Comparison of ENCODE assay signal across 21 cellular contexts in the genomic region with DNA sequence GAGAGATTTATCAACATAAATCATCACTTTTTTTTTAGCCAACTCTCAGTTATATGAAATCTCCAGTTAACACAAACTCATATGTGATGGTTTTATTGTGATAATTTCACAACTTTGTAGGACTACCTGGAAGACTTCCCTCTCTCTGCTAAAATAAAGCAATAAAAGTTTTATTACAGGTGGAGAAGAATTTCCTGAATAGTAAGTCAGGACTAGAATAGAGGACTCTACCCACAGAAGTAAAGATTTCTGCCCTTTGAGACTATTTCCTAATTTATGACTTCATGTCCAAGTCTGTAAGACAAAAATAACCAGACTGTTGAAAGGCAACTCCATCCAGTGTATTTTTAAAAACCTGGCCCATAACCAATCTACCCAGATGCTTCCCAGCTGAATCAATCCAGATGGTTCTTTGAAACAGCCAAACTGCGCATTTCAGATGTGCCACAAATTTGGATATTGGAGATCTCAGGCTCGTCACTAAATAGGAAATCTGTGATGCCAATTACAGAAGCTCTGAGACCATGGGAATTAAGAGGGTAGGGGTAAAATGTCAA.
"Had no signal": no experiment of that assay in that cellular context is flagged by ENCODE, and none has a peak within 500 bp of the region (broad histone marks: within the 10 kb centered on the region; RNA-seq: fewer than 3 reads in every experiment).

No MANE protein-coding gene starts in this region.

- H3K4me3 ChIP-seq: adrenal gland, colonic mucosa, esophagus squamous epithelium, sigmoid colon, testis had no signal

- H3K9me3 Mint-ChIP-seq: activated CD4-positive, alpha-beta memory T cell treated with anti-CD3 and anti-CD28 coated beads, Interleukin-2, amount 10 ng/mL, durations not matched to agents 7 days and 5 days had no signal

- H3K27ac Mint-ChIP-seq: activated CD4-positive, alpha-beta memory T cell treated with anti-CD3 and anti-CD28 coated beads, Interleukin-2, amount 10 ng/mL, durations not matched to agents 7 days and 5 days; activated T-cell treated with anti-CD3 and anti-CD28 coated beads, Interleukin-2, amount 50 U/mL, for 24 hours; progenitor cell of endocrine pancreas; stimulated activated naive CD8-positive, alpha-beta T cell treated with anti-CD3 and anti-CD28 coated beads, Interleukin-15, amount 100 ng/mL, for 72 hours; T-cell had no signal

- H3K27ac ChIP-seq: adrenal gland, colonic mucosa, esophagus squamous epithelium, foreskin keratinocyte, testis had no signal

- ATAC-seq: foreskin keratinocyte; stimulated activated naive CD8-positive, alpha-beta T cell treated with anti-CD3 and anti-CD28 coated beads, Interleukin-15, amount 100 ng/mL, for 72 hours; T-cell had no signal

- H3K4me3 Mint-ChIP-seq: activated CD4-positive, alpha-beta memory T cell treated with anti-CD3 and anti-CD28 coated beads, Interleukin-2, amount 10 ng/mL, durations not matched to agents 7 days and 5 days; activated naive CD4-positive, alpha-beta T cell treated with anti-CD3 and anti-CD28 coated beads, Interleukin-2, amount 50 U/mL, for 24 hours; activated T-cell treated with anti-CD3 and anti-CD28 coated beads, Interleukin-2, amount 50 U/mL, for 24 hours; stimulated activated naive CD8-positive, alpha-beta T cell treated with anti-CD3 and anti-CD28 coated beads, Interleukin-15, amount 100 ng/mL, for 72 hours; T-cell had no signal

- H3K4me1 Mint-ChIP-seq: activated CD4-positive, alpha-beta memory T cell treated with anti-CD3 and anti-CD28 coated beads, Interleukin-2, amount 10 ng/mL, durations not matched to agents 7 days and 5 days; activated naive CD4-positive, alpha-beta T cell treated with anti-CD3 and anti-CD28 coated beads, Interleukin-2, amount 50 U/mL, for 24 hours; stimulated activated naive CD8-positive, alpha-beta T cell treated with anti-CD3 and anti-CD28 coated beads, Interleukin-15, amount 100 ng/mL, for 72 hours; T-cell had no signal

- H3K4me1 ChIP-seq: adrenal gland, colonic mucosa, foreskin keratinocyte, testis had no signal

- H3K27me3 ChIP-seq: adrenal gland, colonic mucosa, esophagus squamous epithelium, foreskin keratinocyte, sigmoid colon, testis had no signal

- DNase-seq: activated CD4-positive, alpha-beta memory T cell treated with anti-CD3 and anti-CD28 coated beads, Interleukin-2, amount 10 ng/mL, durations not matched to agents 7 days and 5 days; activated CD4-positive, alpha-beta T cell treated with anti-CD3 and anti-CD28 coated beads for 1 hour; activated effector memory CD4-positive, alpha-beta T cell treated with anti-CD3 and anti-CD28 coated beads, Interleukin-2, amount 50 U/mL, for 16 hours; activated T-cell treated with anti-CD3 and anti-CD28 coated beads, Interleukin-2, amount 50 U/mL, for 24 hours; adrenal gland; central memory CD4-positive, alpha-beta T cell; colonic mucosa; effector CD4-positive, alpha-beta T cell; esophagus squamous epithelium; foreskin keratinocyte; head of caudate nucleus; mesendoderm; sigmoid colon; SK-N-SH; stimulated activated CD4-positive, alpha-beta T cell treated with anti-CD3 and anti-CD28 coated beads, Interleukin-1b, Interleukin-23, amount 100 ng/mL, for 48 hours; stimulated activated naive CD8-positive, alpha-beta T cell treated with anti-CD3 and anti-CD28 coated beads, Interleukin-15, amount 100 ng/mL, for 72 hours; T-cell; T-helper 9 cell; testis had no signal

- H3K9me3 ChIP-seq: adrenal gland, colonic mucosa, esophagus squamous epithelium, sigmoid colon, SK-N-SH, testis had no signal

- H3K27me3 Mint-ChIP-seq: activated CD4-positive, alpha-beta memory T cell treated with anti-CD3 and anti-CD28 coated beads, Interleukin-2, amount 10 ng/mL, durations not matched to agents 7 days and 5 days; activated T-cell treated with anti-CD3 and anti-CD28 coated beads, Interleukin-2, amount 50 U/mL, for 24 hours; progenitor cell of endocrine pancreas; stimulated activated naive CD8-positive, alpha-beta T cell treated with anti-CD3 and anti-CD28 coated beads, Interleukin-15, amount 100 ng/mL, for 72 hours; T-cell had no signal

- H3K36me3 Mint-ChIP-seq: activated naive CD4-positive, alpha-beta T cell treated with anti-CD3 and anti-CD28 coated beads, Interleukin-2, amount 50 U/mL, for 24 hours; T-cell had no signal

- H3K36me3 ChIP-seq: adrenal gland, colonic mucosa, esophagus squamous epithelium, sigmoid colon had no signal
